13 cellular contexts compared by ENCODE assay signal in the genomic region with DNA sequence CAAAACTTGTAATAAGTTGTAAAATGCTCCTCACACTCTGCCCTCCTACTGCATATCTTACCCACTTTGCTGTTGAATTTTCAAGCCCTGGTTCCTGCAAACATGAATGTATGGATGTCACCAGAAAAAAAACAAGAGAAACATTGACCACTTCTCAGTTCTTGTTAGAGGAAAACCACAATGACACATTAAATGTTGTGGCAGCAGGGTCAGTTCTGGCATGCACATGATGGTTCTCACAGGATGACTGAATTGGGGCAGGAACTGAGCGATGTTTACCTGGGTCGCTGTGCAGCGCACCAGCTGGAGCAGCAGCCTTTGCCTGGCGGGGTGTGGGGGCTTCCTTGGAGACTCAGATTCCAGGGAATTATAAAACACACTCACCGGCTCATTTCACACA. TPM values are rescaled to one million over a fixed set of nuclear protein-coding genes. Genes with fewer than 3 reads are reported as not detected.
A peak's percentile ranks its signal among the peaks of the same experiment; 100 is the strongest.
DNase-seq lines count a peak whose midpoint lies in the region; ATAC-seq, FAIRE-seq and TF ChIP-seq lines count a peak whose summit lies in the region.
"Had no signal": no experiment of that assay in that cellular context is flagged by ENCODE, and none has a peak within 500 bp of the region (broad histone marks: within the 10 kb centered on the region; RNA-seq: fewer than 3 reads in every experiment).

No MANE protein-coding gene starts in this region.

- H3K9me3 Mint-ChIP-seq in activated CD4-positive, alpha-beta memory T cell treated with anti-CD3 and anti-CD28 coated beads for 36 hours: no peaks in the 10 kb centered on the region

- CTCF ChIA-PET in activated CD4-positive, alpha-beta memory T cell treated with anti-CD3 and anti-CD28 coated beads for 36 hours (lab: Charles Lee): interaction anchor here (3.8 kb wide), 1 partner anchor 142 kb away, joined by 23 read pairs; no protein-coding TSS in a partner anchor

- no peak for TF ChIP-seq CTCF in pancreas (IDR thresholded peaks at IDR 0.05)
- no peak for TF ChIP-seq CTCF in transverse colon (IDR thresholded peaks at IDR 0.05)

- DNase-seq in activated CD4-positive, alpha-beta memory T cell treated with anti-CD3 and anti-CD28 coated beads for 36 hours: peak; percentile 19
- DNase-seq in pancreas (peak in 2 of 6 donors; percentile 18 to 33), transverse colon (no peak), HUDEP-2 (lab: John Stamatoyannopoulos, UW; ENCODE audit: unreplicated experiment in 76 of 76) (no peak), NCI-H510A (lab: John Stamatoyannopoulos, UW) (no peak)
- DNase-seq in stimulated activated CD4-positive, alpha-beta T cell treated with anti-CD3 and anti-CD28 coated beads, Interleukin-4, amount 100 ng/mL, for 1 hour: no peak
- DNase-seq: kidney; NK-92 treated with Interleukin-12 subunit alpha and Interleukin-12 subunit beta, amount 100 ng/mL, for 24 hours; small intestine had no signal

- H3K36me3 ChIP-seq in pancreas (no peaks in the 10 kb centered on the region), transverse colon (no peaks in the 10 kb centered on the region)

- no peaks in the 10 kb centered on the region for H3K9me3 ChIP-seq in pancreas
- H3K9me3 ChIP-seq in transverse colon: no peaks in the 10 kb centered on the region

- H3K27me3 Mint-ChIP-seq in activated CD4-positive, alpha-beta memory T cell treated with anti-CD3 and anti-CD28 coated beads for 36 hours: peaks cover 25% of the 10 kb centered on the region

- H3K27ac ChIP-seq in pancreas: no peak overlapping the region
- no peak overlapping the region for H3K27ac ChIP-seq in transverse colon
- H3K27ac ChIP-seq: coronary artery, HL-60 had no signal

- H3K4me3 Mint-ChIP-seq in activated CD4-positive, alpha-beta memory T cell treated with anti-CD3 and anti-CD28 coated beads for 36 hours: no peak overlapping the region

- H3K27me3 ChIP-seq in pancreas (no peaks in the 10 kb centered on the region), transverse colon (peaks cover 3% of the 10 kb centered on the region)

- POLR2A ChIA-PET in activated CD4-positive, alpha-beta memory T cell treated with anti-CD3 and anti-CD28 coated beads for 36 hours (lab: Charles Lee): no interaction called here

- FAIRE-seq in pancreas (lab: Jason Lieb, UNC): no peak
- FAIRE-seq: kidney, small intestine had no signal

- 45 to 52% methylated on average over 5 of the region's 5 CpGs for WGBS in pancreas, 2 donors
- 75% methylated on average over 5 of the region's 5 CpGs; no CpG with 5 or more reads in 1 of the 2 donors for WGBS in transverse colon (ENCODE audit: low coverage in 1 of 2), 2 donors

- in situ Hi-C loops in transverse colon (cut with MboI; ENCODE audit: low pct_ligation_motif_present in 1 of 4, low pct_unique_long_range_greater_than_20kb in 1 of 4, low sequenced_read_pairs in 3 of 4): loop anchor here in 1 of 4 donors (25.0 kb wide), 1 partner anchor 725 kb away; no protein-coding TSS in a partner anchor

- no peak for TF ChIP-seq POLR2A in transverse colon (IDR thresholded peaks at IDR 0.05)

- no peaks in the 10 kb centered on the region for H3K36me3 Mint-ChIP-seq in activated CD4-positive, alpha-beta memory T cell treated with anti-CD3 and anti-CD28 coated beads for 36 hours

- intact Hi-C loops in activated CD4-positive, alpha-beta memory T cell treated with anti-CD3 and anti-CD28 coated beads for 36 hours (cut with micrococcal nuclease): no loop called here
- intact Hi-C loops in pancreas (cut with DNase I): loop anchor here in 1 of 3 donors (10.0 kb wide), 1 partner anchor 297 kb away; no protein-coding TSS in a partner anchor
- intact Hi-C loops in transverse colon (cut with DNase I; ENCODE audit: low total_unique reads): no loop called here

- H3K27ac Mint-ChIP-seq in activated CD4-positive, alpha-beta memory T cell treated with anti-CD3 and anti-CD28 coated beads for 36 hours: no peak overlapping the region

- no peak overlapping the region for H3K4me3 ChIP-seq in pancreas
- H3K4me3 ChIP-seq in transverse colon: no peak overlapping the region
- H3K4me3 ChIP-seq: coronary artery had no signal

- H3K4me1 ChIP-seq in pancreas (no peaks in the 10 kb centered on the region), transverse colon (no peaks in the 10 kb centered on the region)

- ATAC-seq in GM19043 (IDR thresholded peaks at IDR 0.05; ENCODE audit: low read depth, unreplicated experiment) (peak; percentile 78), HG03354 (IDR thresholded peaks at IDR 0.05; ENCODE audit: poor library complexity, severe bottlenecking, unreplicated experiment) (peak; percentile 91), pancreas (peak; percentile 30 to 64 (median 46))

- H3K4me1 Mint-ChIP-seq in activated CD4-positive, alpha-beta memory T cell treated with anti-CD3 and anti-CD28 coated beads for 36 hours (ENCODE audit: low read depth): peaks cover 4% of the 10 kb centered on the region

- TF ChIP-seq EP300 in transverse colon (IDR thresholded peaks at IDR 0.05; ENCODE audit: low read depth): no peak

RNA-seq across cellular contexts. Expression of a gene that starts 14.0 kb away (rescaled TPM):
- total RNA-seq in activated CD4-positive, alpha-beta memory T cell treated with anti-CD3 and anti-CD28 coated beads for 36 hours: 10 to 100 TPM; 12.5 to 13.6 TPM
- total RNA-seq in pancreas (10 to 100 TPM in 3 of 6 donors, 1 to 10 TPM in 3; 8.2 to 19.4 (median 10.2) TPM), transverse colon (10 to 100 TPM in 3 of 4 donors, 1 to 10 TPM in 1; 8.6 to 20.6 (median 11.3) TPM)
- polyA plus RNA-seq in pancreas: 1 to 10 TPM; 4.0 to 5.8 TPM

RNA-seq across cellular contexts. Expression of a gene that starts 26.4 kb away (rescaled TPM):
- total RNA-seq in activated CD4-positive, alpha-beta memory T cell treated with anti-CD3 and anti-CD28 coated beads for 36 hours: 10 to 100 TPM; 19.3 to 20.5 TPM
- total RNA-seq in pancreas (10 to 100 TPM in 5 of 6 donors, 1 to 10 TPM in 1; 9.7 to 15.4 (median 12.1) TPM), transverse colon (10 to 100 TPM; 13.5 to 36.2 (median 26.8) TPM)
- 1 to 10 TPM; 3.2 to 4.6 TPM for polyA plus RNA-seq in pancreas
